ENCODE assay signal across 11 cellular contexts in genomic region chr10:119650062-119650461, GRCh38. TPM values are rescaled to one million over a fixed set of nuclear protein-coding genes. Genes with fewer than 3 reads are reported as not detected.
DNase-seq lines count a peak whose midpoint lies in the region; ATAC-seq, FAIRE-seq and TF ChIP-seq lines count a peak whose summit lies in the region.
"Had no signal": no experiment of that assay in that cellular context is flagged by ENCODE, and none has a peak within 500 bp of the region (broad histone marks: within the 10 kb centered on the region; RNA-seq: fewer than 3 reads in every experiment).

No MANE protein-coding gene starts in this region.

- H3K79me2 ChIP-seq in H1 (ENCODE audit: control insufficient read depth in 1 of 2, insufficient read depth in 2 of 2, low read length in 2 of 2), result peaks cover 0 to 6% of the 10 kb centered on the region in 2 experiments; a peak in 2 of 4 replicates

- H2AFZ ChIP-seq in H1 (ENCODE audit: low read length), result no peak overlapping the region

- H3K36me3 Mint-ChIP-seq in activated CD4-positive, alpha-beta T cell treated with anti-CD3 and anti-CD28 coated beads, Interleukin-2, amount 10 ng/mL, durations not matched to agents 24 days and 14 days (ENCODE audit: low read depth), result no peaks in the 10 kb centered on the region

- peaks cover 4% of the 10 kb centered on the region; the same call in 1 of the 2 replicates for H3K23me2 ChIP-seq in H1 (ENCODE audit: low read depth, low read length)

- H4K91ac ChIP-seq in H1 (replicated peaks; ENCODE audit: insufficient read length, low read length), result no peak overlapping the region

- H3K36me3 ChIP-seq in H1 (ENCODE audit: control insufficient read depth in 2 of 4, insufficient read depth in 4 of 4, low read length in 3 of 4), result no peaks in the 10 kb centered on the region
- no peaks in the 10 kb centered on the region for H3K36me3 ChIP-seq in gastrocnemius medialis

- H3K56ac ChIP-seq in H1 (replicated peaks; ENCODE audit: insufficient read length, low read depth, low read length), result no peak overlapping the region

- TF ChIP-seq POLR2A in NB4 (IDR thresholded peaks at IDR 0.05; ENCODE audit: extremely low read depth, insufficient read length), result no peak
- TF ChIP-seq POLR2A in H1 (IDR thresholded peaks at IDR 0.05; ENCODE audit: control extremely low read depth in 1 of 2, low read depth in 2 of 2, low read length in 2 of 2), result no peak
- no peak for TF ChIP-seq POLR2A in gastrocnemius medialis (IDR thresholded peaks at IDR 0.05)

- WGBS in H1 (ENCODE audit: extremely low coverage in 1 of 2, insufficient coverage in 1 of 2, insufficient read length in 1 of 2, insufficient replicate concordance in 2 of 2, low coverage in 1 of 2, low lambda C conversion rate in 2 of 2, missing lambda C conversion rate in 1 of 2), 2 experiments, result 100% methylated on average over 1 of the region's 1 CpG; no CpG with 5 or more reads in 1 of the 2 experiments

- no peak overlapping the region for H3K18ac ChIP-seq in H1 (ENCODE audit: extremely low read depth, low read length)

- 0 out of 2 replicates have a peak overlapping the region, but pooled peaks have one; percentile 65 for H2AK5ac ChIP-seq in H1 (ENCODE audit: low read depth, low read length)

- no peak overlapping the region for H4K5ac ChIP-seq in H1 (ENCODE audit: insufficient read length, low read depth, low read length)

- H3K4me3 ChIP-seq in NB4 (ENCODE audit: low read depth, low read length) (peak overlapping the region; percentile 77), H1 (ENCODE audit: extremely low read depth in 1 of 4, insufficient read depth in 2 of 4, low read depth in 3 of 4, low read length in 4 of 4) (peak overlapping the region in 1 of 4 experiments; percentile 93; a peak in 1 of 8 replicates), gastrocnemius medialis (no peak overlapping the region), coronary artery (no peak overlapping the region)

- H3K23ac ChIP-seq in H1 (ENCODE audit: insufficient read length), result no peak overlapping the region

- no peak for TF ChIP-seq EP300 in H1 (IDR thresholded peaks at IDR 0.05; ENCODE audit: borderline replicate concordance in 1 of 2, low read depth in 2 of 2, low read length in 2 of 2)

- no peak for ATAC-seq in gastrocnemius medialis

- H3K4me1 ChIP-seq in H1 (replicated peaks in 1 of 4; ENCODE audit: control insufficient read depth in 3 of 4, insufficient read depth in 4 of 4, low read length in 3 of 4), result peaks cover 0 to 6% (median 2%) of the 10 kb centered on the region in 4 experiments; a peak in 2 of 7 replicates
- H3K4me1 ChIP-seq in gastrocnemius medialis, result peaks cover 12 to 21% of the 10 kb centered on the region in 2 donors

- DNase-seq in activated CD4-positive, alpha-beta T cell treated with anti-CD3 and anti-CD28 coated beads, Interleukin-2, amount 10 ng/mL, durations not matched to agents 24 days and 14 days, result no peak
- DNase-seq in activated CD4-positive, alpha-beta T cell treated with anti-CD3 and anti-CD28 coated beads for 48 hours, result no peak
- no peak for DNase-seq in NB4 (ENCODE audit: low read depth)
- no peak for DNase-seq in H1 (ENCODE audit: low read depth in 1 of 2, low spot score in 2 of 2)
- DNase-seq in gastrocnemius medialis, result no peak
- no peak for DNase-seq in coronary artery (ENCODE audit: low spot score)
- no peak for DNase-seq in midbrain (lab: John Stamatoyannopoulos, UW)
- no peak for DNase-seq in NCI-H1092 (lab: John Stamatoyannopoulos, UW)
- DNase-seq: NCI-H774; stimulated activated naive CD4-positive, alpha-beta T cell treated with Interleukin-2 at 50 U/mL for 16 hours had no signal

- POLR2A ChIA-PET in H1 (lab: Charles Lee; ENCODE audit: partially characterized antibody), result interaction anchor here (0.8 to 2.7 kb wide), 5 partner anchors 13 to 75 kb away, joined by 5 to 13 read pairs (median 5); partner anchors contain the start of gene INPP5F

- no peak overlapping the region for H2BK15ac ChIP-seq in H1 (ENCODE audit: low read length)

- H3K9me3 ChIP-seq in H1 (ENCODE audit: insufficient read depth in 2 of 2, low read depth in 1 of 2, low read length in 1 of 2) (no peaks in the 10 kb centered on the region), gastrocnemius medialis (no peaks in the 10 kb centered on the region)

- H3K4me1 Mint-ChIP-seq in activated CD4-positive, alpha-beta T cell treated with anti-CD3 and anti-CD28 coated beads, Interleukin-2, amount 10 ng/mL, durations not matched to agents 24 days and 14 days, result peaks cover 32% of the 10 kb centered on the region

- no peaks in the 10 kb centered on the region; the same call in none of the 2 replicates for H3K79me1 ChIP-seq in H1 (ENCODE audit: low read depth, low read length)

- H3K9me3 Mint-ChIP-seq in activated CD4-positive, alpha-beta T cell treated with anti-CD3 and anti-CD28 coated beads, Interleukin-2, amount 10 ng/mL, durations not matched to agents 24 days and 14 days, result no peaks in the 10 kb centered on the region

- peak overlapping the region; percentile 99 for H3K4me3 Mint-ChIP-seq in activated CD4-positive, alpha-beta T cell treated with anti-CD3 and anti-CD28 coated beads, Interleukin-2, amount 10 ng/mL, durations not matched to agents 24 days and 14 days

- peak overlapping the region in 1 of 2 experiments; percentile 89; a peak in 1 of 4 replicates for H3K4me2 ChIP-seq in H1 (ENCODE audit: insufficient read depth in 1 of 2, low read depth in 2 of 2, low read length in 2 of 2)

- H2BK5ac ChIP-seq in H1 (ENCODE audit: low read depth, low read length), result no peak overlapping the region

- FAIRE-seq in H1 (lab: Jason Lieb, UNC), result no peak
- FAIRE-seq: HTR-8/SVneo had no signal

- peaks cover 0 to 2% (median 0%) of the 10 kb centered on the region in 4 experiments; a peak in 2 of 7 replicates for H3K27me3 ChIP-seq in H1 (replicated peaks in 1 of 4; ENCODE audit: control insufficient read depth in 3 of 4, extremely low read depth in 1 of 4, insufficient read depth in 3 of 4, low read length in 3 of 4)
- no peaks in the 10 kb centered on the region for H3K27me3 ChIP-seq in gastrocnemius medialis

- H4K20me1 ChIP-seq in H1 (replicated peaks in 1 of 2; ENCODE audit: control insufficient read depth in 1 of 2, insufficient read depth in 2 of 2, low read length in 2 of 2), result peaks cover 0 to 3% of the 10 kb centered on the region in 2 experiments

- TF ChIP-seq CTCF in NB4 (IDR thresholded peaks at IDR 0.05; ENCODE audit: low read depth, low read length), result no peak
- TF ChIP-seq CTCF in H1 (IDR thresholded peaks at IDR 0.05; ENCODE audit: control extremely low read depth in 1 of 3, insufficient read depth in 1 of 3, low read depth in 1 of 3, low read length in 3 of 3), result no peak
- TF ChIP-seq CTCF in gastrocnemius medialis (IDR thresholded peaks at IDR 0.05 in 4 of 5, conservative IDR thresholded peaks at IDR 0.05 in 1 of 5), result no peak
- no peak for TF ChIP-seq CTCF in coronary artery (IDR thresholded peaks at IDR 0.05)

- no peak overlapping the region for H3K27ac ChIP-seq in H1 (ENCODE audit: low read depth, low read length)
- peak overlapping the region; percentile 91 to 99 (median 97) for H3K27ac ChIP-seq in gastrocnemius medialis
- H3K27ac ChIP-seq in coronary artery, result no peak overlapping the region

- in situ Hi-C loops in gastrocnemius medialis (cut with MboI; ENCODE audit: low sequenced_read_pairs in 4 of 4), result loop anchor here in 1 of 4 donors (10.0 kb wide), 1 partner anchor 55 kb away; the partner anchor contains the start of gene TIAL1

- no peak overlapping the region for H4K8ac ChIP-seq in H1 (ENCODE audit: extremely low read depth, insufficient read depth, low read length)

- no peak overlapping the region for H3K4ac ChIP-seq in H1 (replicated peaks; ENCODE audit: insufficient read length, low read depth, low read length)

- intact Hi-C loops in activated CD4-positive, alpha-beta T cell treated with anti-CD3 and anti-CD28 coated beads, Interleukin-2, amount 10 ng/mL, durations not matched to agents 24 days and 14 days (cut with micrococcal nuclease), result loop anchor here (5.0 to 10.0 kb wide), 6 partner anchors 133 to 895 kb away; partner anchors contain the start of genes CACUL1, EIF3A and GRK5
- intact Hi-C loops in gastrocnemius medialis (cut with DNase I; ENCODE audit: low total_unique reads), result loop anchor here (1.0 to 10.0 kb wide), 4 partner anchors 41 to 625 kb away; partner anchors contain the start of genes NANOS1 and PRDX3

- no peak for TF ChIP-seq RAD21 in H1 (IDR thresholded peaks at IDR 0.05 in 1 of 2, conservative IDR thresholded peaks at IDR 0.05 in 1 of 2; ENCODE audit: low read depth in 2 of 2, low read length in 2 of 2)

- H2BK20ac ChIP-seq in H1 (ENCODE audit: low read length), result no peak overlapping the region

- no peak overlapping the region for H3K9ac ChIP-seq in H1 (replicated peaks in 1 of 4; ENCODE audit: extremely low read depth in 1 of 4, low read depth in 3 of 4, low read length in 3 of 4)

- no peak overlapping the region for H2BK12ac ChIP-seq in H1 (ENCODE audit: low read depth, low read length)

- no peaks in the 10 kb centered on the region for H3K27me3 Mint-ChIP-seq in activated CD4-positive, alpha-beta T cell treated with anti-CD3 and anti-CD28 coated beads, Interleukin-2, amount 10 ng/mL, durations not matched to agents 24 days and 14 days

- H3K14ac ChIP-seq in H1 (ENCODE audit: insufficient read length), result no peak overlapping the region

- CTCF ChIA-PET in H1 (lab: Charles Lee; ENCODE audit: partially characterized antibody), result interaction anchor here (0.6 to 1.4 kb wide), 2 partner anchors 19 to 122 kb away, joined by 3 to 5 read pairs; no protein-coding TSS in a partner anchor

- H2BK120ac ChIP-seq in H1 (replicated peaks; ENCODE audit: low read depth, low read length), result no peak overlapping the region

- peak overlapping the region; percentile 99 for H3K27ac Mint-ChIP-seq in activated CD4-positive, alpha-beta T cell treated with anti-CD3 and anti-CD28 coated beads, Interleukin-2, amount 10 ng/mL, durations not matched to agents 24 days and 14 days

RNA-seq across cellular contexts. Expression of gene BAG3, which starts 1.1 kb away (rescaled TPM):
- 27.7 and 29.1 TPM in 2 replicates for total RNA-seq in activated CD4-positive, alpha-beta T cell treated with anti-CD3 and anti-CD28 coated beads, Interleukin-2, amount 10 ng/mL, durations not matched to agents 24 days and 14 days
- total RNA-seq in H1 (2021; fragmentation: NEBNext Ultra II Directional; extraction: Animal tissue kit (Norgen Biotek cat#: 25700)), result 13.3 and 14.6 TPM in 2 replicates
- 3.5 and 7.5 TPM in 2 replicates for polyA plus RNA-seq in H1 (2011; rRNA removed)
- 3.0 TPM for polyA plus RNA-seq in H1 (2011; cell fraction: cytosol; rRNA removed)
- 7.0 TPM for polyA plus RNA-seq in H1 (2011; cell fraction: nucleus; rRNA removed)
- 10.5 to 13.6 TPM (median 12.9 TPM) in 4 replicates for polyA plus RNA-seq in H1 (2012, experiment 1 of 2)
- 10.4 TPM for polyA plus RNA-seq in H1 (2012, experiment 2 of 2)
- polyA plus RNA-seq in H1 (2013, experiment 1 of 2), result 12.1 TPM
- 12.1 TPM for polyA plus RNA-seq in H1 (2013, experiment 2 of 2)
- 1.7 and 2.1 TPM in 2 replicates for polyA minus RNA-seq in H1 (2011; rRNA and poly(A)+ RNA removed)
- 6.9 TPM for polyA minus RNA-seq in H1 (2011; cell fraction: cytosol; rRNA and poly(A)+ RNA removed)
- polyA minus RNA-seq in H1 (2011; cell fraction: nucleus; rRNA and poly(A)+ RNA removed), result 4.1 TPM
- 100 to 1,000 TPM; 337 to 626 (median 393) TPM for total RNA-seq in gastrocnemius medialis

RNA-seq across cellular contexts. Expression of gene TIAL1, which starts 53.3 kb away (rescaled TPM):
- total RNA-seq in activated CD4-positive, alpha-beta T cell treated with anti-CD3 and anti-CD28 coated beads, Interleukin-2, amount 10 ng/mL, durations not matched to agents 24 days and 14 days, result 212 and 218 TPM in 2 replicates
- 151 and 166 TPM in 2 replicates for total RNA-seq in H1 (2021; fragmentation: NEBNext Ultra II Directional; extraction: Animal tissue kit (Norgen Biotek cat#: 25700))
- 37.4 and 50.4 TPM in 2 replicates for polyA plus RNA-seq in H1 (2011; rRNA removed)
- 77.1 TPM for polyA plus RNA-seq in H1 (2011; cell fraction: cytosol; rRNA removed)
- 103 TPM for polyA plus RNA-seq in H1 (2011; cell fraction: nucleus; rRNA removed)
- 75.5 to 128 TPM (median 91.2 TPM) in 4 replicates for polyA plus RNA-seq in H1 (2012, experiment 1 of 2)
- 49.0 TPM for polyA plus RNA-seq in H1 (2012, experiment 2 of 2)
- polyA plus RNA-seq in H1 (2013, experiment 1 of 2), result 94.8 TPM
- 88.8 TPM for polyA plus RNA-seq in H1 (2013, experiment 2 of 2)
- 55.2 and 69.2 TPM in 2 replicates for polyA minus RNA-seq in H1 (2011; rRNA and poly(A)+ RNA removed)
- 35.9 TPM for polyA minus RNA-seq in H1 (2011; cell fraction: cytosol; rRNA and poly(A)+ RNA removed)
- polyA minus RNA-seq in H1 (2011; cell fraction: nucleus; rRNA and poly(A)+ RNA removed), result 83.5 TPM
- 10 to 100 TPM; 50.5 to 81.5 (median 68.4) TPM for total RNA-seq in gastrocnemius medialis

Comparison
In these comparisons a context has a peak if more than half of its experiments do, and no peak if none do; other contexts are left out.
1. H3K27ac ChIP-seq: peak in gastrocnemius medialis (4 of 4); none in H1 (single experiment) and coronary artery (0 of 2).
2. RNA of gene BAG3, which starts 1.1 kb away (total RNA-seq): 337 to 626 TPM in gastrocnemius medialis; 27.7 to 29.1 TPM in activated CD4-positive, alpha-beta T cell treated with anti-CD3 and anti-CD28 coated beads, Interleukin-2, amount 10 ng/mL, durations not matched to agents 24 days and 14 days and 13.3 to 14.6 TPM in H1; every median in the first group is over 10 times any median in the second.